Comparison of ENCODE assay signal across 1 cellular context in the genomic region with DNA sequence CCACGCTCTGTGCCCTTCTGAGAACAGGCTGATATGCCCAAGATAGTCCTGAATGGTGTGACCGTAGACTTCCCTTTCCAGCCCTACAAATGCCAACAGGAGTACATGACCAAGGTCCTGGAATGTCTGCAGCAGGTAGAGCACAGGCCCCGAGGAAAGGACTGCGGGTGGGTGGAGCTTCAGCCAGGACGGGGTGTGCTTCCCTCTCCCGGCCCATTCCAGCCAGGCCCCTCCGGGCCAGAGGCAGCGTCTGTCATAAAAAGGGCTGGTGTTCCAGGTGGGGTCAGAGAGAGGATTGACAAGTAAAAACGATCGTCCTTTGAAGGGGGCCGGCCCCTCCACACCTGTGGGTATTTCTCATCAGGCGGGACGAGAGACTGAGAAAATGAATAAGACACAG.
TF ChIP-seq lines count a peak whose summit lies in the region.

No MANE protein-coding gene starts in this region.

TF ChIP-seq in IMR-90, 13 proteins besides CTCF, POLR2A, EP300 and RAD21 (continued from another document):
- TF ChIP-seq, protein P1, sequence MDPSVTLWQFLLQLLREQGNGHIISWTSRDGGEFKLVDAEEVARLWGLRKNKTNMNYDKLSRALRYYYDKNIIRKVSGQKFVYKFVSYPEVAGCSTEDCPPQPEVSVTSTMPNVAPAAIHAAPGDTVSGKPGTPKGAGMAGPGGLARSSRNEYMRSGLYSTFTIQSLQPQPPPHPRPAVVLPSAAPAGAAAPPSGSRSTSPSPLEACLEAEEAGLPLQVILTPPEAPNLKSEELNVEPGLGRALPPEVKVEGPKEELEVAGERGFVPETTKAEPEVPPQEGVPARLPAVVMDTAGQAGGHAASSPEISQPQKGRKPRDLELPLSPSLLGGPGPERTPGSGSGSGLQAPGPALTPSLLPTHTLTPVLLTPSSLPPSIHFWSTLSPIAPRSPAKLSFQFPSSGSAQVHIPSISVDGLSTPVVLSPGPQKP (IDR thresholded peaks at IDR 0.05; ENCODE audit: borderline replicate concordance, low read depth, low read length) = no peak
- TF ChIP-seq MAFK (IDR thresholded peaks at IDR 0.05; ENCODE audit: low read depth, low read length) (no peak), CHD1 (IDR thresholded peaks at IDR 0.05; ENCODE audit: low read depth, low read length) (no peak), BHLHE40 (IDR thresholded peaks at IDR 0.05; ENCODE audit: low read depth, low read length) (no peak), RFX5 (IDR thresholded peaks at IDR 0.05; ENCODE audit: low read depth, low read length) (no peak)
TF ChIP-seq in IMR-90: peak in this region for 0.
